ENCODE assay signal across 10 cellular contexts in genomic region chr22:19549428-19549827, GRCh38. TPM values are rescaled to one million over a fixed set of nuclear protein-coding genes. Genes with fewer than 3 reads are reported as not detected.
"Had no signal": no experiment of that assay in that cellular context is flagged by ENCODE, and none has a peak within 500 bp of the region (broad histone marks: within the 10 kb centered on the region; RNA-seq: fewer than 3 reads in every experiment).

No MANE protein-coding gene starts in this region.

- H3K36me3 ChIP-seq: HAP-1 had no signal

- H3K27ac ChIP-seq: GM23248, HL-60 had no signal

- H3K4me1 ChIP-seq: HAP-1 had no signal

- ATAC-seq: HCT116, HepG2 had no signal

- H2AFZ ChIP-seq: GM23248 had no signal

- DNase-seq: GM23248, GOT3, H7, HFFc6 had no signal

- H3K4me3 ChIP-seq: GM23248, HAP-1 had no signal

- FAIRE-seq: HepG2 had no signal

- H3K9ac ChIP-seq: GM23248 had no signal

RNA-seq across cellular contexts. Expression of gene CLDN5, which starts 25.2 kb away (rescaled TPM):
- total RNA-seq: GM23248, H4, HepG2, HT1080 had no signal
- polyA plus RNA-seq: GM23248, HepG2 had no signal
